Comparison of ENCODE assay signal across 10 cellular contexts in the genomic region with DNA sequence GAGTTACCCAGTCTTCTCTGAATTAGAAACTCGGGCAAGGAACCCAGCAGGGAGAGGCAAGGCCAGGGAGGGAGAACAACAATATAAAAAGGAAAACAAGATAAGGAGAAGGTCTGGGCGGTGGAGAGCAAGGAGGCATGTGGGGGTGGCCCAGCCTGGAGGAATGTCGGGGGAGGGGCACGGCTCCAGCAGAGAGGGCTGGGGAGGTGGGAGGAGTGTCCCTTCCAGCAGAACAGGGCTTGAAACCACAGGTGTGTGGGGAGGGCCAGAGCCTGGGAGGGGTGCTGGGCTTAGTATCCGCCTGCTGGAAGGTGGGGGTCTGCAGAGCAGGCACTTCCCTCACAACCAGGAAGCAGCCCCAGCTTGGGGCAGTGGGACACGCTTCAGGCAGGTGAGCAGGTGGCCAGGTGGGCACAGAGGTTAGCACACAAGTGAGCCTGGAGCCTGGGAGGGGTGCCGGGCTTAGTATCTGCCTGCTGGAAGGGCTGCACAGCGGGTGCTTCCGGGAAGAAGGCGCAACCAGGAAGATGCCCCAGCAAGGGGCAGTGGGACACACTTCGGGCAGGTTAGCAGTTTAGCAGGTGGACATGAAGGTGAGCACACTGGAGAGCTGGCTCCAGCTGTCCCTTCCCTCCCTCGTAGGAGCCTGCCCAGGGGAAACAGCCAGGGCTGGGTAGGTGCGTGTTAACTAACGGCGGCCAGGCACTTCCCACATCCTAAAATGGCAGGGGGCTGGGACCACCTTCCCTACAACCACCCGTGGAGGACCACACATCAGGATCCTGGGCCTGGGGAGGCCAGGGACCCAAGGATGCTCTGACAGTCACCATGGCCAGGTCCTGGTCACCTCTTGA. TPM values are rescaled to one million over a fixed set of nuclear protein-coding genes. Genes with fewer than 3 reads are reported as not detected.
A peak's percentile ranks its signal among the peaks of the same experiment; 100 is the strongest.
DNase-seq lines count a peak whose midpoint lies in the region; ATAC-seq, FAIRE-seq and TF ChIP-seq lines count a peak whose summit lies in the region.
"Had no signal": no experiment of that assay in that cellular context is flagged by ENCODE, and none has a peak within 500 bp of the region (broad histone marks: within the 10 kb centered on the region; RNA-seq: fewer than 3 reads in every experiment).

No MANE protein-coding gene starts in this region.

- H3K27ac ChIP-seq in HUES64 (ENCODE audit: low read depth, low read length) (peak overlapping the region; percentile 95), ascending aorta (peak overlapping the region; percentile 89 to 96), small intestine (ENCODE audit: low read depth in 1 of 2, low read length in 1 of 2) (peak overlapping the region; percentile 89 to 93)

- H3K9me3 ChIP-seq in HUES64 (ENCODE audit: insufficient read depth, low read depth, low read length) (no peaks in the 10 kb centered on the region), ascending aorta (no peaks in the 10 kb centered on the region), iPS-18c (ENCODE audit: control insufficient read depth, insufficient read depth, low read length) (no peaks in the 10 kb centered on the region), small intestine (ENCODE audit: control insufficient read depth, low read depth) (no peaks in the 10 kb centered on the region)

- no peak overlapping the region for H3K4me3 Mint-ChIP-seq in activated T-helper 17 cell treated with anti-CD3 and anti-CD28 coated beads, Interleukin-2, amount 50 U/mL, for 72 hours

- peaks cover 14% of the 10 kb centered on the region for H3K4me1 Mint-ChIP-seq in activated T-helper 17 cell treated with anti-CD3 and anti-CD28 coated beads, Interleukin-2, amount 50 U/mL, for 72 hours

- H3K9me3 Mint-ChIP-seq in activated T-helper 17 cell treated with anti-CD3 and anti-CD28 coated beads, Interleukin-2, amount 50 U/mL, for 72 hours, result peaks cover 7% of the 10 kb centered on the region

- H3K36me3 ChIP-seq in HUES64 (ENCODE audit: insufficient read depth, low read length) (no peaks in the 10 kb centered on the region), ascending aorta (peaks cover 0 to 4% of the 10 kb centered on the region in 2 donors), small intestine (ENCODE audit: control insufficient read depth in 2 of 2, insufficient read depth in 2 of 2, low read length in 2 of 2) (no peaks in the 10 kb centered on the region)

- no peak for TF ChIP-seq CTCF in ascending aorta (IDR thresholded peaks at IDR 0.05)

- H3K27me3 Mint-ChIP-seq in activated T-helper 17 cell treated with anti-CD3 and anti-CD28 coated beads, Interleukin-2, amount 50 U/mL, for 72 hours, result peaks cover 23% of the 10 kb centered on the region

- 32% methylated on average over 16 of the region's 16 CpGs for WGBS in HUES64
- 21 to 61% (median 41%) methylated on average over 16 of the region's 16 CpGs for WGBS in small intestine, 3 donors

- ATAC-seq in HG02678 (IDR thresholded peaks at IDR 0.05; ENCODE audit: unreplicated experiment), result no peak
- ATAC-seq in activated T-helper 17 cell treated with anti-CD3 and anti-CD28 coated beads, Interleukin-2, amount 50 U/mL, for 72 hours (replicated peaks), result no peak
- no peak for ATAC-seq in GM18520 (IDR thresholded peaks at IDR 0.05; ENCODE audit: unreplicated experiment)
- ATAC-seq: GM12878, T-cell had no signal

- H3K36me3 Mint-ChIP-seq in activated T-helper 17 cell treated with anti-CD3 and anti-CD28 coated beads, Interleukin-2, amount 50 U/mL, for 72 hours (ENCODE audit: low read depth), result peaks cover 6% of the 10 kb centered on the region
- H3K36me3 Mint-ChIP-seq: T-cell had no signal

- peak overlapping the region; percentile 57 for H3K9ac ChIP-seq in HUES64 (ENCODE audit: low read depth, low read length)

- H3K27me3 ChIP-seq in HUES64 (ENCODE audit: insufficient read depth, low read length), result peaks cover 34% of the 10 kb centered on the region
- H3K27me3 ChIP-seq in ascending aorta, result no peaks in the 10 kb centered on the region
- no peaks in the 10 kb centered on the region for H3K27me3 ChIP-seq in small intestine (ENCODE audit: control insufficient read depth in 2 of 2, insufficient read depth in 2 of 2, low read length in 2 of 2)

- no peak overlapping the region for H3K27ac Mint-ChIP-seq in activated T-helper 17 cell treated with anti-CD3 and anti-CD28 coated beads, Interleukin-2, amount 50 U/mL, for 72 hours
- H3K27ac Mint-ChIP-seq: T-cell had no signal

- DNase-seq in ascending aorta (ENCODE audit: low spot score in 2 of 2), result no peak
- DNase-seq in small intestine, result peak; percentile 92
- no peak for DNase-seq in DMS 273 (lab: John Stamatoyannopoulos, UW; ENCODE audit: unreplicated experiment)

- H3K4me1 ChIP-seq in HUES64 (ENCODE audit: insufficient read depth, low read length), result peaks cover 39% of the 10 kb centered on the region
- H3K4me1 ChIP-seq in ascending aorta, result peaks cover 7 to 36% of the 10 kb centered on the region in 2 donors
- peaks cover 8 to 12% of the 10 kb centered on the region in 2 donors for H3K4me1 ChIP-seq in small intestine (ENCODE audit: control insufficient read depth in 2 of 2, insufficient read depth in 1 of 2, low read depth in 1 of 2, low read length in 1 of 2)

- FAIRE-seq in small intestine (lab: Jason Lieb, UNC), result no peak
- FAIRE-seq: GM12878 had no signal

- intact Hi-C loops in ascending aorta (cut with DNase I), result loop anchor here (5.0 to 10.0 kb wide), 2 partner anchors 76 to 446 kb away; no protein-coding TSS in a partner anchor

- H3K4me3 ChIP-seq in HUES64 (ENCODE audit: low read length) (no peak overlapping the region; the same call in 1 of the 2 replicates), ascending aorta (peak overlapping the region in 1 of 2 donors; percentile 91), iPS-18c (ENCODE audit: insufficient read depth, low read depth, low read length) (0 out of 2 replicates have a peak overlapping the region, but pooled peaks have one; percentile 24), small intestine (ENCODE audit: low read depth in 1 of 2, low read length in 2 of 2) (peak overlapping the region in 1 of 2 donors; percentile 6)
- H3K4me3 ChIP-seq: GM12878 had no signal

RNA-seq across cellular contexts. Expression of a gene that starts 3.1 kb away (rescaled TPM):
- polyA plus RNA-seq in HUES64 (2013, experiment 1 of 2), result 10.6 TPM
- polyA plus RNA-seq in HUES64 (2013, experiment 2 of 2), result 11.4 TPM
- 502 TPM for total RNA-seq in ascending aorta
- polyA plus RNA-seq in small intestine, result 100 to 1,000 TPM in 2 of 3 donors, 10 to 100 TPM in 1; 69.2 to 136 (median 103) TPM
- under 1 TPM; 0.56 to 0.58 TPM for total RNA-seq in activated T-helper 17 cell treated with anti-CD3 and anti-CD28 coated beads, Interleukin-2, amount 50 U/mL, for 72 hours

Comparison
In these comparisons a context has a peak if more than half of its experiments do, and no peak if none do; other contexts are left out.
1. RNA of a gene that starts 3.1 kb away (total RNA-seq): 502 TPM in ascending aorta (single experiment); 0.56 to 0.58 TPM in activated T-helper 17 cell treated with anti-CD3 and anti-CD28 coated beads, Interleukin-2, amount 50 U/mL, for 72 hours; every median in the first group is over 100 times any median in the second.
2. Peak in every context shown above with its lines, with median percentiles within 50 percentile points of each other: H3K27ac ChIP-seq.